In genomic region chr7:919114-919442, GRCh38 we compare ENCODE assay signal across 20 cellular contexts. TPM values are rescaled to one million over a fixed set of nuclear protein-coding genes. Genes with fewer than 3 reads are reported as not detected.
DNase-seq lines count a peak whose midpoint lies in the region; ATAC-seq and TF ChIP-seq lines count a peak whose summit lies in the region.
"Had no signal": no experiment of that assay in that cellular context is flagged by ENCODE, and none has a peak within 500 bp of the region (broad histone marks: within the 10 kb centered on the region; RNA-seq: fewer than 3 reads in every experiment).

No MANE protein-coding gene starts in this region.

- ATAC-seq in WTC11, result no peak
- no peak for ATAC-seq in GM18520 (IDR thresholded peaks at IDR 0.05; ENCODE audit: unreplicated experiment)
- ATAC-seq: pancreas; stimulated activated naive B cell treated with anti-CD40 and anti-IgM and Interleukin-4, amounts not matched to agents 10 μg/mL and 1 μg/mL and 100 μg/mL, for 72 hours had no signal

- peak; percentile 34 for DNase-seq in activated effector memory CD4-positive, alpha-beta T cell treated with anti-CD3 and anti-CD28 coated beads, Interleukin-2, amount 50 U/mL, for 16 hours
- no peak for DNase-seq in activated effector memory CD4-positive, alpha-beta T cell treated with Interleukin-2 at 50 U/mL for 16 hours
- peak; percentile 7 for DNase-seq in WTC11 (ENCODE audit: low spot score)
- no peak for DNase-seq in substantia nigra (lab: John Stamatoyannopoulos, UW)
- no peak for DNase-seq in osteoblast (ENCODE audit: insufficient read length, low spot score, missing footprints)
- DNase-seq in trophoblast cell, result no peak
- DNase-seq: activated CD4-positive, alpha-beta T cell treated with anti-CD3 and anti-CD28 coated beads, Interleukin-2, amount 50 U/mL, for 1 hour; esophagus squamous epithelium; islet precursor cell; NCI-H2081; NCI-H524; stimulated activated naive B cell treated with anti-CD40 and anti-IgM and Interleukin-4, amounts not matched to agents 10 μg/mL and 1 μg/mL and 100 μg/mL, for 72 hours; T-helper 9 cell had no signal

- no peak overlapping the region for H3K23ac ChIP-seq in trophoblast cell (ENCODE audit: low read length)

- H3K9me3 ChIP-seq in osteoblast (ENCODE audit: low read depth, low read length) (no peaks in the 10 kb centered on the region), trophoblast cell (ENCODE audit: insufficient read depth, low read depth, low read length) (no peaks in the 10 kb centered on the region)
- H3K9me3 ChIP-seq: Caco-2, esophagus squamous epithelium, pancreas, SJSA1 had no signal

- no peaks in the 10 kb centered on the region for H3K79me2 ChIP-seq in osteoblast (ENCODE audit: insufficient read depth, low read length)
- no peaks in the 10 kb centered on the region for H3K79me2 ChIP-seq in trophoblast cell (ENCODE audit: control insufficient read depth, insufficient read depth, low read length, poor library complexity)

- H3K27me3 ChIP-seq in layer of hippocampus (ENCODE audit: control insufficient read depth, insufficient read depth, low read length) (no peaks in the 10 kb centered on the region), osteoblast (ENCODE audit: insufficient read depth, low read length) (peaks cover 5% of the 10 kb centered on the region), trophoblast cell (ENCODE audit: insufficient read depth, low read length) (no peaks in the 10 kb centered on the region)
- H3K27me3 ChIP-seq: pancreas had no signal

- no peak overlapping the region for H4K8ac ChIP-seq in trophoblast cell (ENCODE audit: low read depth, low read length)

- peak overlapping the region; percentile 75 for H3K27ac ChIP-seq in layer of hippocampus (ENCODE audit: low read depth, low read length)
- H3K27ac ChIP-seq in substantia nigra (ENCODE audit: low read depth, low read length, poor library complexity, severe bottlenecking), result peak overlapping the region; percentile 79
- no peak overlapping the region for H3K27ac ChIP-seq in osteoblast (ENCODE audit: low read depth, low read length)
- no peak overlapping the region for H3K27ac ChIP-seq in trophoblast cell (ENCODE audit: low read depth, low read length)
- H3K27ac ChIP-seq: esophagus squamous epithelium, pancreas, SJSA1 had no signal

- H4K20me1 ChIP-seq in osteoblast (ENCODE audit: insufficient read depth, low read length), result no peaks in the 10 kb centered on the region

- WGBS in trophoblast cell (ENCODE audit: extremely low coverage, insufficient coverage, insufficient read length), result no CpG with 5 or more reads among the region's 13 CpGs

- no peak overlapping the region for H3K9ac ChIP-seq in trophoblast cell (ENCODE audit: low read length)

- H3K4me3 Mint-ChIP-seq in WTC11, result no peak overlapping the region
- H3K4me3 Mint-ChIP-seq: stimulated activated naive B cell treated with anti-CD40 and anti-IgM and Interleukin-4, amounts not matched to agents 10 μg/mL and 1 μg/mL and 100 μg/mL, for 72 hours had no signal

- H3K27me3 Mint-ChIP-seq in WTC11 (ENCODE audit: low read depth), result no peaks in the 10 kb centered on the region
- H3K27me3 Mint-ChIP-seq: stimulated activated naive B cell treated with anti-CD40 and anti-IgM and Interleukin-4, amounts not matched to agents 10 μg/mL and 1 μg/mL and 100 μg/mL, for 72 hours had no signal

- H4K91ac ChIP-seq in trophoblast cell (ENCODE audit: low read depth, low read length), result no peak overlapping the region

- TF ChIP-seq CTCF in WTC11 (IDR thresholded peaks at IDR 0.05) (no peak), osteoblast (IDR thresholded peaks at IDR 0.05; ENCODE audit: extremely low read depth, low read depth, low read length) (no peak)

- CTCF ChIA-PET in WTC11 (lab: Charles Lee), result no interaction called here

- H3K4me2 ChIP-seq in osteoblast (ENCODE audit: insufficient read depth, low read length) (no peak overlapping the region), trophoblast cell (ENCODE audit: low read length) (no peak overlapping the region)
- H3K4me2 ChIP-seq: smooth muscle cell had no signal

- no peaks in the 10 kb centered on the region for H3K36me3 Mint-ChIP-seq in WTC11

- H2AFZ ChIP-seq in osteoblast (ENCODE audit: low read length) (no peak overlapping the region), trophoblast cell (ENCODE audit: insufficient read depth, low read length, poor library complexity) (no peak overlapping the region)

- no peak overlapping the region for H3K18ac ChIP-seq in trophoblast cell (ENCODE audit: low read length)

- H3K36me3 ChIP-seq in osteoblast (ENCODE audit: insufficient read depth, low read length) (no peaks in the 10 kb centered on the region), trophoblast cell (ENCODE audit: control insufficient read depth in 1 of 2, insufficient read depth in 2 of 2, low read length in 2 of 2) (no peaks in the 10 kb centered on the region)
- H3K36me3 ChIP-seq: pancreas, SJSA1 had no signal

- H2BK120ac ChIP-seq in trophoblast cell (ENCODE audit: insufficient read depth, low read length, poor library complexity), result no peak overlapping the region

- H3K4me3 ChIP-seq in osteoblast (ENCODE audit: insufficient read depth, low read length), result no peak overlapping the region
- H3K4me3 ChIP-seq in trophoblast cell (ENCODE audit: low read depth, low read length), result no peak overlapping the region
- H3K4me3 ChIP-seq: esophagus squamous epithelium, pancreas, SJSA1, smooth muscle cell had no signal

- no peaks in the 10 kb centered on the region for H3K79me1 ChIP-seq in trophoblast cell (ENCODE audit: low read length)

- no peak overlapping the region for H3K14ac ChIP-seq in trophoblast cell (ENCODE audit: low read length)

- H3K9me3 Mint-ChIP-seq in WTC11, result no peaks in the 10 kb centered on the region
- H3K9me3 Mint-ChIP-seq: activated T-helper 2 cell treated with anti-CD3 and anti-CD28 coated beads, Interferon-gamma antibody, Interleukin-2, Interleukin-4, amounts not matched to agents 10 μg/mL and 5 μg/mL and 100 μg/mL, durations not matched to agents 14 hours and 24 hours and 36 hours; stimulated activated naive B cell treated with anti-CD40 and anti-IgM and Interleukin-4, amounts not matched to agents 10 μg/mL and 1 μg/mL and 100 μg/mL, for 72 hours had no signal

- H3K4me1 ChIP-seq in osteoblast (ENCODE audit: insufficient read depth, low read length) (no peaks in the 10 kb centered on the region), trophoblast cell (ENCODE audit: control insufficient read depth in 1 of 2, insufficient read depth in 2 of 2, low read length in 2 of 2) (peaks cover 2 to 6% of the 10 kb centered on the region in 2 experiments)
- H3K4me1 ChIP-seq: Caco-2, pancreas had no signal

- POLR2A ChIA-PET in WTC11 (lab: Charles Lee), result no interaction called here

- H3K27ac Mint-ChIP-seq in WTC11, result no peak overlapping the region

- H2BK12ac ChIP-seq in trophoblast cell (ENCODE audit: low read length), result no peak overlapping the region

- H3K4ac ChIP-seq in trophoblast cell (ENCODE audit: low read depth, low read length), result no peak overlapping the region

- H4K12ac ChIP-seq in trophoblast cell (ENCODE audit: low read depth, low read length), result no peak overlapping the region

- no peaks in the 10 kb centered on the region for H3K4me1 Mint-ChIP-seq in WTC11

- H2AK5ac ChIP-seq in trophoblast cell (ENCODE audit: low read length), result no peak overlapping the region

- H2BK5ac ChIP-seq in trophoblast cell (ENCODE audit: low read depth, low read length, poor library complexity), result no peak overlapping the region

TF ChIP-seq in WTC11, 78 proteins besides CTCF, POLR2A, EP300 and RAD21:
- TF ChIP-seq E2F1 (CRISPR knock-in tag; IDR thresholded peaks at IDR 0.05), result no peak
- TF ChIP-seq RELA (CRISPR knock-in tag; IDR thresholded peaks at IDR 0.05; ENCODE audit: borderline replicate concordance), result no peak

RNA-seq across cellular contexts. Expression of gene ADAP1, which starts 35.4 kb away (rescaled TPM):
- total RNA-seq in WTC11 (2021), result 4.3 to 7.2 TPM (median 4.5 TPM) in 3 replicates
- total RNA-seq in osteoblast, result 0.59 and 2.2 TPM in 2 replicates
- polyA plus RNA-seq in trophoblast cell (2013), result 1.0 and 1.4 TPM in 2 replicates

RNA-seq across cellular contexts. Expression of gene GET4, which starts 42.7 kb away (rescaled TPM):
- total RNA-seq in WTC11 (2021) (73.0 to 82.0 TPM (median 73.4 TPM) in 3 replicates), osteoblast (17.7 and 18.9 TPM in 2 replicates)
- polyA plus RNA-seq in trophoblast cell (2013), result 81.6 and 84.3 TPM in 2 replicates

RNA-seq across cellular contexts. Expression of gene COX19, which starts 56.3 kb away (rescaled TPM):
- total RNA-seq in WTC11 (2021) (10.2 to 13.2 TPM (median 10.4 TPM) in 3 replicates), osteoblast (10.9 and 13.0 TPM in 2 replicates)
- 8.3 and 8.4 TPM in 2 replicates for polyA plus RNA-seq in trophoblast cell (2013)

Comparison
In these comparisons a context has a peak if more than half of its experiments do, and no peak if none do; other contexts are left out.
1. DNase-seq: peak in activated effector memory CD4-positive, alpha-beta T cell treated with anti-CD3 and anti-CD28 coated beads, Interleukin-2, amount 50 U/mL, for 16 hours (single experiment) and WTC11 (single experiment); none in activated effector memory CD4-positive, alpha-beta T cell treated with Interleukin-2 at 50 U/mL for 16 hours (single experiment), substantia nigra (0 of 49), osteoblast (single experiment) and trophoblast cell (0 of 2).
2. H3K27ac ChIP-seq: peak in layer of hippocampus (single experiment) and substantia nigra (single experiment); none in osteoblast (single experiment) and trophoblast cell (single experiment).